Comparison of ENCODE assay signal across 21 cellular contexts in genomic region chr15:31852933-31853332, GRCh38. TPM values are rescaled to one million over a fixed set of nuclear protein-coding genes. Genes with fewer than 3 reads are reported as not detected.
DNase-seq lines count a peak whose midpoint lies in the region; ATAC-seq and TF ChIP-seq lines count a peak whose summit lies in the region.
"Had no signal": no experiment of that assay in that cellular context is flagged by ENCODE, and none has a peak within 500 bp of the region (broad histone marks: within the 10 kb centered on the region; RNA-seq: fewer than 3 reads in every experiment).

No MANE protein-coding gene starts in this region.

- H3K27ac ChIP-seq in dorsolateral prefrontal cortex (peak overlapping the region; percentile 52 to 99 (median 93)), layer of hippocampus (ENCODE audit: low read depth, low read length) (peak overlapping the region; percentile 95), tibial artery (no peak overlapping the region)

- TF ChIP-seq CTCF in dorsolateral prefrontal cortex (IDR thresholded peaks at IDR 0.05 in 54 of 56, conservative IDR thresholded peaks at IDR 0.05 in 2 of 56; ENCODE audit: low read depth in 1 of 56, partially characterized antibody in 56 of 56) (peak in 2 of 56 donors; percentile 15 to 18), tibial artery (IDR thresholded peaks at IDR 0.05) (no peak), foreskin fibroblast (IDR thresholded peaks at IDR 0.05; ENCODE audit: low read depth, low read length) (no peak)

- H3K4me1 ChIP-seq in tibial artery: no peaks in the 10 kb centered on the region

- H3K36me3 ChIP-seq in tibial artery: no peaks in the 10 kb centered on the region

- H3K36me3 Mint-ChIP-seq in activated T-helper 1 cell treated with anti-CD3 and anti-CD28 coated beads, Interleukin-12 subunit alpha, Interleukin-12 subunit beta, Interleukin-2, Interleukin-4 antibody, amounts not matched to agents 30 ng/mL and 10 ng/mL and 1 ng/mL, durations not matched to agents 14 hours and 24 hours and 36 hours (ENCODE audit: low read depth): no peaks in the 10 kb centered on the region
- H3K36me3 Mint-ChIP-seq: CD14-positive monocyte had no signal

- no peak for ATAC-seq in HG02852 (IDR thresholded peaks at IDR 0.05; ENCODE audit: unreplicated experiment)

- no peaks in the 10 kb centered on the region for H3K9me3 Mint-ChIP-seq in activated T-helper 1 cell treated with anti-CD3 and anti-CD28 coated beads, Interleukin-12 subunit alpha, Interleukin-12 subunit beta, Interleukin-2, Interleukin-4 antibody, amounts not matched to agents 30 ng/mL and 10 ng/mL and 1 ng/mL, durations not matched to agents 14 hours and 24 hours and 36 hours

- no peaks in the 10 kb centered on the region for H3K27me3 Mint-ChIP-seq in activated T-helper 1 cell treated with anti-CD3 and anti-CD28 coated beads, Interleukin-12 subunit alpha, Interleukin-12 subunit beta, Interleukin-2, Interleukin-4 antibody, amounts not matched to agents 30 ng/mL and 10 ng/mL and 1 ng/mL, durations not matched to agents 14 hours and 24 hours and 36 hours (ENCODE audit: insufficient read depth)

- H3K4me1 Mint-ChIP-seq in activated T-helper 1 cell treated with anti-CD3 and anti-CD28 coated beads, Interleukin-12 subunit alpha, Interleukin-12 subunit beta, Interleukin-2, Interleukin-4 antibody, amounts not matched to agents 30 ng/mL and 10 ng/mL and 1 ng/mL, durations not matched to agents 14 hours and 24 hours and 36 hours (ENCODE audit: low read depth): no peaks in the 10 kb centered on the region
- H3K4me1 Mint-ChIP-seq: B cell, CD14-positive monocyte, IgD-negative memory B cell had no signal

- H3K27ac Mint-ChIP-seq in activated T-helper 1 cell treated with anti-CD3 and anti-CD28 coated beads, Interleukin-12 subunit alpha, Interleukin-12 subunit beta, Interleukin-2, Interleukin-4 antibody, amounts not matched to agents 30 ng/mL and 10 ng/mL and 1 ng/mL, durations not matched to agents 14 hours and 24 hours and 36 hours: no peak overlapping the region
- H3K27ac Mint-ChIP-seq: B cell, CD14-positive monocyte, IgD-negative memory B cell had no signal

- peak; percentile 38 for DNase-seq in Ammon's horn (ENCODE audit: low spot score)
- DNase-seq in dorsolateral prefrontal cortex: no peak
- DNase-seq in retina: peak; percentile 76
- DNase-seq in activated T-helper 1 cell treated with anti-CD3 and anti-CD28 coated beads, Interleukin-12 subunit alpha, Interleukin-12 subunit beta, Interleukin-2, Interleukin-4 antibody, amounts not matched to agents 30 ng/mL and 10 ng/mL and 1 ng/mL, durations not matched to agents 14 hours and 24 hours and 36 hours (ENCODE audit: low spot score): no peak
- DNase-seq in tibial artery: no peak
- DNase-seq in foreskin fibroblast: no peak
- DNase-seq: EL; GF-D8; NCI-H1105; NCI-H2029 treated with DMSO at 0.1 percent for 48 hours; NCI-H345; NCI-H524; NCI-H774; NK-92 treated with Interleukin-12 subunit alpha and Interleukin-12 subunit beta, amount 100 ng/mL, for 24 hours; SIG-M5 had no signal

- no peak overlapping the region for H3K4me3 Mint-ChIP-seq in activated T-helper 1 cell treated with anti-CD3 and anti-CD28 coated beads, Interleukin-12 subunit alpha, Interleukin-12 subunit beta, Interleukin-2, Interleukin-4 antibody, amounts not matched to agents 30 ng/mL and 10 ng/mL and 1 ng/mL, durations not matched to agents 14 hours and 24 hours and 36 hours
- H3K4me3 Mint-ChIP-seq: B cell, CD14-positive monocyte, IgD-negative memory B cell had no signal

- intact Hi-C loops in dorsolateral prefrontal cortex (cut with DNase I): loop anchor here in 1 of 2 donors (5.0 to 10.0 kb wide), 2 partner anchors 41 to 98 kb away; no protein-coding TSS in a partner anchor
- intact Hi-C loops in activated T-helper 1 cell treated with anti-CD3 and anti-CD28 coated beads, Interleukin-12 subunit alpha, Interleukin-12 subunit beta, Interleukin-2, Interleukin-4 antibody, amounts not matched to agents 30 ng/mL and 10 ng/mL and 1 ng/mL, durations not matched to agents 14 hours and 24 hours and 36 hours (cut with micrococcal nuclease): no loop called here
- intact Hi-C loops in tibial artery (cut with DNase I; ENCODE audit: low total_unique reads): no loop called here

- peaks cover 0 to 20% (median 6%) of the 10 kb centered on the region in 3 donors for H3K9me3 ChIP-seq in tibial artery

- no peak overlapping the region for H3K4me3 ChIP-seq in dorsolateral prefrontal cortex
- H3K4me3 ChIP-seq in tibial artery: no peak overlapping the region
- no peak overlapping the region for H3K4me3 ChIP-seq in foreskin fibroblast (ENCODE audit: low read depth in 1 of 2, low read length in 2 of 2)

- H3K27me3 ChIP-seq in dorsolateral prefrontal cortex (no peaks in the 10 kb centered on the region), layer of hippocampus (ENCODE audit: control insufficient read depth, insufficient read depth, low read length) (no peaks in the 10 kb centered on the region), tibial artery (no peaks in the 10 kb centered on the region)

RNA-seq across cellular contexts. Expression of gene OTUD7A, which starts 17.5 kb away (rescaled TPM):
- 100 to 1,000 TPM in 1 of 120 experiments, 10 to 100 TPM in 119; 40.4 to 101 (median 58.1) TPM for total RNA-seq in dorsolateral prefrontal cortex
- total RNA-seq in activated T-helper 1 cell treated with anti-CD3 and anti-CD28 coated beads, Interleukin-12 subunit alpha, Interleukin-12 subunit beta, Interleukin-2, Interleukin-4 antibody, amounts not matched to agents 30 ng/mL and 10 ng/mL and 1 ng/mL, durations not matched to agents 14 hours and 24 hours and 36 hours: 2.9 and 3.0 TPM in 2 replicates
- total RNA-seq: H4 had no signal

Comparison
In these comparisons a context has a peak if more than half of its experiments do, and no peak if none do; other contexts are left out.
1. DNase-seq: peak in Ammon's horn (single experiment) and retina (single experiment); none in dorsolateral prefrontal cortex (0 of 10), activated T-helper 1 cell treated with anti-CD3 and anti-CD28 coated beads, Interleukin-12 subunit alpha, Interleukin-12 subunit beta, Interleukin-2, Interleukin-4 antibody, amounts not matched to agents 30 ng/mL and 10 ng/mL and 1 ng/mL, durations not matched to agents 14 hours and 24 hours and 36 hours (single experiment), tibial artery (0 of 2) and foreskin fibroblast (0 of 2).
2. H3K27ac ChIP-seq: peak in dorsolateral prefrontal cortex (59 of 59) and layer of hippocampus (single experiment); none in tibial artery (0 of 2).
3. RNA of gene OTUD7A, which starts 17.5 kb away (total RNA-seq): 40.4 to 101 TPM in dorsolateral prefrontal cortex; 2.9 to 3.0 TPM in activated T-helper 1 cell treated with anti-CD3 and anti-CD28 coated beads, Interleukin-12 subunit alpha, Interleukin-12 subunit beta, Interleukin-2, Interleukin-4 antibody, amounts not matched to agents 30 ng/mL and 10 ng/mL and 1 ng/mL, durations not matched to agents 14 hours and 24 hours and 36 hours; every median in the first group is over 10 times any median in the second.